15 cellular contexts compared by ENCODE assay signal in the genomic region with DNA sequence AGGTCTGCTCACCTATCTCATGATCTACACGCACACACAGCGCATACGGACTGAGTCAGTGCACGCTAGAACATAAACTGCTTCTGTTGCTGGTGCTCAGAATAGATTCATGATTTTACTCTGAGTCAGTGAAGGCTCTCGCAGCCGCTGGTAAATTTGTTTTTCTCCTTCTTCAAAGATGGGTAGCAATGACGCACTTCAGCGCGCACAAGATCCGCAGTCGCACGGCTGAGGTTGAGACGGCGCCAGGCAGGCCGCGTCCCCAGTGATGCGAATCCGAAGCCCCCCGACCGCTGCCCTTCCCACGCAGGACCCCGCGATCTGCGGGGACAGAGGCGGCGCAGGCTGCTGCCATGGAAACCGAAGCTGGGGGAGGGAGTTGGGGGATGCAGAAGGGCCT.
"Had no signal": no experiment of that assay in that cellular context is flagged by ENCODE, and none has a peak within 500 bp of the region (broad histone marks: within the 10 kb centered on the region; RNA-seq: fewer than 3 reads in every experiment).

No MANE protein-coding gene starts in this region.

- DNase-seq: activated B cell treated with CpG ODN at 0.5 μM for 24 hours; activated CD4-positive, alpha-beta T cell treated with anti-CD3 and anti-CD28 coated beads for 36 hours; activated CD4-positive, alpha-beta T cell treated with anti-CD3 and anti-CD28 coated beads, Interleukin-2, amount 50 U/mL, for 48 hours; activated CD8-positive, alpha-beta memory T cell treated with anti-CD3 and anti-CD28 coated beads, Interleukin-2, amount 50 U/mL, for 48 hours; activated naive CD4-positive, alpha-beta T cell; activated T-cell treated with anti-CD3 and anti-CD28 coated beads, Interleukin-2, amount 50 U/mL, for 4 hours; adrenal gland; effector CD8-positive, alpha-beta T cell; foreskin keratinocyte; left cardiac atrium; mesenchymal stem cell; naive B cell; stimulated activated CD4-positive, alpha-beta T cell treated with anti-CD3 and anti-CD28 coated beads, Interleukin-2, amount 100 ng/mL, for 24 hours; stimulated activated naive CD8-positive, alpha-beta T cell treated with anti-CD3 and anti-CD28 coated beads, Interleukin-15, amount 100 ng/mL, for 72 hours had no signal

- ATAC-seq: activated CD4-positive, alpha-beta T cell treated with anti-CD3 and anti-CD28 coated beads for 36 hours; activated T-cell treated with anti-CD3 and anti-CD28 coated beads, Interleukin-2, amount 50 U/mL, for 4 hours; foreskin keratinocyte; left cardiac atrium; stimulated activated effector memory CD8-positive, alpha-beta T cell treated with anti-CD3 and anti-CD28 coated beads, Interleukin-12 subunit alpha, Interleukin-12 subunit beta, amount 100 ng/mL, for 72 hours; stimulated activated naive CD8-positive, alpha-beta T cell treated with anti-CD3 and anti-CD28 coated beads, Interleukin-15, amount 100 ng/mL, for 72 hours had no signal
